ENCODE assay signal across 8 cellular contexts in genomic region chr12:78864483-78865296, GRCh38. TPM values are rescaled to one million over a fixed set of nuclear protein-coding genes. Genes with fewer than 3 reads are reported as not detected.
DNase-seq lines count a peak whose midpoint lies in the region; ATAC-seq, FAIRE-seq and TF ChIP-seq lines count a peak whose summit lies in the region.
"Had no signal": no experiment of that assay in that cellular context is flagged by ENCODE, and none has a peak within 500 bp of the region (broad histone marks: within the 10 kb centered on the region; RNA-seq: fewer than 3 reads in every experiment).

Gene SYT1 (plus strand): TSS chr12:78864774.

- peak within 1 kb of the TSS; percentile 82 to 86 (median 84) for H3K4me3 ChIP-seq in H1 (ENCODE audit: extremely low read depth in 1 of 4, insufficient read depth in 2 of 4, low read depth in 3 of 4, low read length in 4 of 4)

- peak within 1 kb of the TSS; percentile 69 for H2AFZ ChIP-seq in H1 (ENCODE audit: low read length)

- no peak within 1 kb of the TSS for H2BK15ac ChIP-seq in H1 (ENCODE audit: low read length)

- ATAC-seq in GM18867 (IDR thresholded peaks at IDR 0.05; ENCODE audit: unreplicated experiment) (peak; percentile 35), HG03342 (IDR thresholded peaks at IDR 0.05; ENCODE audit: unreplicated experiment) (peak; percentile 21)

- H4K20me1 ChIP-seq in H1 (replicated peaks in 1 of 2; ENCODE audit: control insufficient read depth in 1 of 2, insufficient read depth in 2 of 2, low read length in 2 of 2), result peaks cover 0 to 2% of the 10 kb centered on the region in 2 experiments

- H3K9ac ChIP-seq in H1 (replicated peaks in 1 of 4; ENCODE audit: extremely low read depth in 1 of 4, low read depth in 3 of 4, low read length in 3 of 4), result peak within 1 kb of the TSS; percentile 56 to 70 (median 62); a peak in 6 of 7 replicates

- H3K27ac Mint-ChIP-seq in type B pancreatic cell, result peak within 1 kb of the TSS; percentile 87
- H3K27ac Mint-ChIP-seq in activated CD4-positive, alpha-beta memory T cell treated with anti-CD3 and anti-CD28 coated beads, Interleukin-2, amount 10 ng/mL, durations not matched to agents 7 days and 5 days, result no peak within 1 kb of the TSS
- H3K27ac Mint-ChIP-seq: activated naive CD4-positive, alpha-beta T cell treated with anti-CD3 and anti-CD28 coated beads, Interleukin-2, amount 50 U/mL, for 24 hours had no signal

- H3K9me3 Mint-ChIP-seq in type B pancreatic cell, result no peaks in the 10 kb centered on the region
- no peaks in the 10 kb centered on the region for H3K9me3 Mint-ChIP-seq in activated CD4-positive, alpha-beta memory T cell treated with anti-CD3 and anti-CD28 coated beads, Interleukin-2, amount 10 ng/mL, durations not matched to agents 7 days and 5 days

- no peak within 1 kb of the TSS for H3K14ac ChIP-seq in H1 (ENCODE audit: insufficient read length)

- TF ChIP-seq CTCF in H1 (IDR thresholded peaks at IDR 0.05; ENCODE audit: control extremely low read depth in 1 of 3, insufficient read depth in 1 of 3, low read depth in 1 of 3, low read length in 3 of 3) (no peak), type B pancreatic cell (conservative IDR thresholded peaks at IDR 0.05) (no peak)

- no peaks in the 10 kb centered on the region for H3K27me3 ChIP-seq in H1 (replicated peaks in 1 of 4; ENCODE audit: control insufficient read depth in 3 of 4, extremely low read depth in 1 of 4, insufficient read depth in 3 of 4, low read length in 3 of 4)

- peaks cover 4% of the 10 kb centered on the region for H3K4me1 Mint-ChIP-seq in type B pancreatic cell (ENCODE audit: unreplicated experiment)
- H3K4me1 Mint-ChIP-seq in activated CD4-positive, alpha-beta memory T cell treated with anti-CD3 and anti-CD28 coated beads, Interleukin-2, amount 10 ng/mL, durations not matched to agents 7 days and 5 days, result peaks cover 2% of the 10 kb centered on the region
- H3K4me1 Mint-ChIP-seq: activated naive CD4-positive, alpha-beta T cell treated with anti-CD3 and anti-CD28 coated beads, Interleukin-2, amount 50 U/mL, for 24 hours had no signal

- H3K27me3 Mint-ChIP-seq in type B pancreatic cell, result peaks cover 56% of the 10 kb centered on the region
- peaks cover 9% of the 10 kb centered on the region for H3K27me3 Mint-ChIP-seq in activated CD4-positive, alpha-beta memory T cell treated with anti-CD3 and anti-CD28 coated beads, Interleukin-2, amount 10 ng/mL, durations not matched to agents 7 days and 5 days

- DNase-seq in NCI-H82 (lab: John Stamatoyannopoulos, UW) (peak; percentile 99), H1 (ENCODE audit: low read depth in 1 of 2, low spot score in 2 of 2) (peak in 1 of 2 experiments; percentile 56), medulla oblongata (ENCODE audit: extremely low spot score) (peak; percentile 6), type B pancreatic cell (ENCODE audit: extremely low spot score, unreplicated experiment) (peak; percentile 85)
- DNase-seq in activated CD4-positive, alpha-beta memory T cell treated with anti-CD3 and anti-CD28 coated beads, Interleukin-2, amount 10 ng/mL, durations not matched to agents 7 days and 5 days, result no peak

- H3K23ac ChIP-seq in H1 (ENCODE audit: insufficient read length), result no peak within 1 kb of the TSS

- peak; percentile 50 to 64 for TF ChIP-seq POLR2A in H1 (IDR thresholded peaks at IDR 0.05; ENCODE audit: control extremely low read depth in 1 of 2, low read depth in 2 of 2, low read length in 2 of 2)

- H3K4me1 ChIP-seq in H1 (replicated peaks in 1 of 4; ENCODE audit: control insufficient read depth in 3 of 4, insufficient read depth in 4 of 4, low read length in 3 of 4), result peaks cover 0 to 6% (median 0%) of the 10 kb centered on the region in 4 experiments; a peak in 3 of 7 replicates

- peak within 1 kb of the TSS; percentile 71 for H3K56ac ChIP-seq in H1 (replicated peaks; ENCODE audit: insufficient read length, low read depth, low read length)

- TF ChIP-seq EP300 in H1 (IDR thresholded peaks at IDR 0.05; ENCODE audit: borderline replicate concordance in 1 of 2, low read depth in 2 of 2, low read length in 2 of 2), result no peak

- peak within 1 kb of the TSS; percentile 94 for H3K4me3 Mint-ChIP-seq in type B pancreatic cell
- no peak within 1 kb of the TSS for H3K4me3 Mint-ChIP-seq in activated CD4-positive, alpha-beta memory T cell treated with anti-CD3 and anti-CD28 coated beads, Interleukin-2, amount 10 ng/mL, durations not matched to agents 7 days and 5 days
- H3K4me3 Mint-ChIP-seq: activated naive CD4-positive, alpha-beta T cell treated with anti-CD3 and anti-CD28 coated beads, Interleukin-2, amount 50 U/mL, for 24 hours had no signal

- no peak within 1 kb of the TSS; the same call in none of the 2 replicates for H2BK12ac ChIP-seq in H1 (ENCODE audit: low read depth, low read length)

- no peak within 1 kb of the TSS; the same call in 1 of the 2 replicates for H2BK20ac ChIP-seq in H1 (ENCODE audit: low read length)

- peak within 1 kb of the TSS; percentile 96 for H4K5ac ChIP-seq in H1 (ENCODE audit: insufficient read length, low read depth, low read length)

- CTCF ChIA-PET in H1 (lab: Charles Lee; ENCODE audit: partially characterized antibody), result interaction anchor here (0.6 to 1.4 kb wide), 4 partner anchors 10 to 16 kb away, joined by 3 to 5 read pairs (median 4); no protein-coding TSS in a partner anchor
- CTCF ChIA-PET in activated CD4-positive, alpha-beta memory T cell treated with anti-CD3 and anti-CD28 coated beads, Interleukin-2, amount 10 ng/mL, durations not matched to agents 7 days and 5 days (lab: Charles Lee), result no interaction called here

- FAIRE-seq in H1 (lab: Jason Lieb, UNC), result peak; percentile 28

- H2BK5ac ChIP-seq in H1 (ENCODE audit: low read depth, low read length), result peak within 1 kb of the TSS; percentile 90

- H3K23me2 ChIP-seq in H1 (ENCODE audit: low read depth, low read length), result peaks cover 4% of the 10 kb centered on the region

- POLR2A ChIA-PET in H1 (lab: Charles Lee; ENCODE audit: partially characterized antibody), result interaction anchor here (0.6 to 2.6 kb wide), 18 partner anchors 8 to 1364 kb away, joined by 3 to 9 read pairs (median 4); no protein-coding TSS in a partner anchor
- POLR2A ChIA-PET in activated CD4-positive, alpha-beta memory T cell treated with anti-CD3 and anti-CD28 coated beads, Interleukin-2, amount 10 ng/mL, durations not matched to agents 7 days and 5 days (lab: Charles Lee), result no interaction called here

- no peaks in the 10 kb centered on the region for H3K9me3 ChIP-seq in H1 (ENCODE audit: insufficient read depth in 2 of 2, low read depth in 1 of 2, low read length in 1 of 2)

- peaks cover 5 to 50% of the 10 kb centered on the region in 2 experiments for H3K79me2 ChIP-seq in H1 (ENCODE audit: control insufficient read depth in 1 of 2, insufficient read depth in 2 of 2, low read length in 2 of 2)

- no peaks in the 10 kb centered on the region for H3K79me1 ChIP-seq in H1 (ENCODE audit: low read depth, low read length)

- H3K4ac ChIP-seq in H1 (replicated peaks; ENCODE audit: insufficient read length, low read depth, low read length), result peak within 1 kb of the TSS; percentile 29

- H4K91ac ChIP-seq in H1 (replicated peaks; ENCODE audit: insufficient read length, low read length), result peak within 1 kb of the TSS; percentile 78

- H2BK120ac ChIP-seq in H1 (replicated peaks; ENCODE audit: low read depth, low read length), result peak within 1 kb of the TSS; percentile 26

- 1% methylated on average over 39 of the region's 45 CpGs; no CpG with 5 or more reads in 1 of the 2 experiments for WGBS in H1 (ENCODE audit: extremely low coverage in 1 of 2, insufficient coverage in 1 of 2, insufficient read length in 1 of 2, insufficient replicate concordance in 2 of 2, low coverage in 1 of 2, low lambda C conversion rate in 2 of 2, missing lambda C conversion rate in 1 of 2), 2 experiments

- peak within 1 kb of the TSS; percentile 62 for H3K27ac ChIP-seq in H1 (ENCODE audit: low read depth, low read length)

- peak within 1 kb of the TSS; percentile 79 for H3K18ac ChIP-seq in H1 (ENCODE audit: extremely low read depth, low read length)

- peak in 1 of 2 experiments; percentile 7; a peak in 1 of 4 replicates for TF ChIP-seq RAD21 in H1 (IDR thresholded peaks at IDR 0.05 in 1 of 2, conservative IDR thresholded peaks at IDR 0.05 in 1 of 2; ENCODE audit: low read depth in 2 of 2, low read length in 2 of 2)

- no peaks in the 10 kb centered on the region for H3K36me3 ChIP-seq in H1 (ENCODE audit: control insufficient read depth in 2 of 4, insufficient read depth in 4 of 4, low read length in 3 of 4)

- H2AK5ac ChIP-seq in H1 (ENCODE audit: low read depth, low read length), result no peak within 1 kb of the TSS; the same call in 1 of the 2 replicates

- H4K8ac ChIP-seq in H1 (ENCODE audit: extremely low read depth, insufficient read depth, low read length), result peak within 1 kb of the TSS; percentile 59; the same call in 1 of the 2 replicates

- no peaks in the 10 kb centered on the region for H3K36me3 Mint-ChIP-seq in type B pancreatic cell
- no peaks in the 10 kb centered on the region for H3K36me3 Mint-ChIP-seq in activated CD4-positive, alpha-beta memory T cell treated with anti-CD3 and anti-CD28 coated beads, Interleukin-2, amount 10 ng/mL, durations not matched to agents 7 days and 5 days (ENCODE audit: low read depth)
- H3K36me3 Mint-ChIP-seq: activated naive CD4-positive, alpha-beta T cell treated with anti-CD3 and anti-CD28 coated beads, Interleukin-2, amount 50 U/mL, for 24 hours had no signal

- peak within 1 kb of the TSS; percentile 83 for H3K4me2 ChIP-seq in H1 (ENCODE audit: insufficient read depth in 1 of 2, low read depth in 2 of 2, low read length in 2 of 2)

TF ChIP-seq in H1, 55 proteins besides CTCF, POLR2A, EP300 and RAD21 (continues in another document):
- TF ChIP-seq TAF1 (IDR thresholded peaks at IDR 0.05; ENCODE audit: low read depth, low read length), result peak; percentile 86
- peak; percentile 84 for TF ChIP-seq TBP (IDR thresholded peaks at IDR 0.05; ENCODE audit: low read depth, low read length)
- TF ChIP-seq POLR2AphosphoS5 (IDR thresholded peaks at IDR 0.05; ENCODE audit: low read depth, low read length), result peak; percentile 67; the same call in 1 of the 2 replicates
- TF ChIP-seq GTF2F1 (IDR thresholded peaks at IDR 0.05; ENCODE audit: borderline replicate concordance, low read depth, low read length), result no peak
- no peak for TF ChIP-seq SAP30 (IDR thresholded peaks at IDR 0.05; ENCODE audit: insufficient read depth, insufficient replicate concordance, low read length)

RNA-seq across cellular contexts. Expression of gene SYT1, which starts in this region (rescaled TPM):
- total RNA-seq in H1 (2021; fragmentation: NEBNext Ultra II Directional; extraction: Animal tissue kit (Norgen Biotek cat#: 25700)), result 34.6 and 35.3 TPM in 2 replicates
- polyA plus RNA-seq in H1 (2011; rRNA removed), result 7.0 and 11.0 TPM in 2 replicates
- polyA plus RNA-seq in H1 (2011; cell fraction: cytosol; rRNA removed), result 10.7 TPM
- 13.2 TPM for polyA plus RNA-seq in H1 (2011; cell fraction: nucleus; rRNA removed)
- polyA plus RNA-seq in H1 (2012, experiment 1 of 2), result 13.5 to 25.3 TPM (median 15.7 TPM) in 4 replicates
- 1.5 TPM for polyA plus RNA-seq in H1 (2012, experiment 2 of 2)
- polyA plus RNA-seq in H1 (2013, experiment 1 of 2), result 55.5 TPM
- polyA plus RNA-seq in H1 (2013, experiment 2 of 2), result 62.8 TPM
- polyA minus RNA-seq in H1 (2011; rRNA and poly(A)+ RNA removed), result 22.1 and 26.7 TPM in 2 replicates
- 17.3 TPM for polyA minus RNA-seq in H1 (2011; cell fraction: cytosol; rRNA and poly(A)+ RNA removed)
- polyA minus RNA-seq in H1 (2011; cell fraction: nucleus; rRNA and poly(A)+ RNA removed), result 75.8 TPM
- 6.0 and 35.5 TPM in 2 replicates for total RNA-seq in type B pancreatic cell (ENCODE audit: low replicate concordance)
- total RNA-seq in activated CD4-positive, alpha-beta memory T cell treated with anti-CD3 and anti-CD28 coated beads, Interleukin-2, amount 10 ng/mL, durations not matched to agents 7 days and 5 days, result not detected
